22 cellular contexts compared by ENCODE assay signal in the genomic region with DNA sequence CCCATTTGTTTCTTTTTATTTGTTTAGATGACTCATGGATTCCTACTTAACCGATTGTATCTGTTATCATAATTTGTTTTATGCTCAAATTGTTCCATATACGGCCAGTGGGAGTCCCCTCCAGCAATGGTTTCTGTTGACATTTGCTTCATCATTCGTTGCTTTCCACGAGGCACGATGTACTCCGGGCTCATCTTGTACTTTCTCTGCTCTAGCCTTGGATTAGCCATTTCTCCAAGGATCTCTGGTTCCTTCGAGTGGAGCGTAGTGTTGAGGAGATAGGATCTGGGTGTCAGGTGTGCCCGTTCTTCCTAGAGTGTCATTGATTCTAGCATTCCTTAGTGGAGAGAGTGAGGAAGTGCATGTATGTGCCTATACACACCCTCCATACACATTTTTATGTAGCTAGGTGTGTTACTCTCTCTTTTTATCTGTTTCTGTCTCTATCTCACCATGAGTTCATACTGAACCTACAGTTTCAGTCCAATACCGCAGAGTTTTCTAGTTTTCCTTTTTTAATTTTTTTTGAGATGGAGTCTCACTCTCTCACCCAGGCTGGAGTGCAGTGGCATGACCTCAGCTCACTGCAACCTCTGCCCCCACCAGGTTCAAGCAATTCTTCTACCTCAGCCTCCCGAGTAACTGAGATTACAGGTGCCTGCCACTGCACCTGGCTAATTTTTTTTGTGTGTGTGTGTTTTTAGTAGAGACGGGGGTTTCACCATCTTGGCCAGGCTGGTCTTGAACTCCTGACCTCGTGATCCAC. TPM values are rescaled to one million over a fixed set of nuclear protein-coding genes. Genes with fewer than 3 reads are reported as not detected.
DNase-seq lines count a peak whose midpoint lies in the region; ATAC-seq and TF ChIP-seq lines count a peak whose summit lies in the region.
"Had no signal": no experiment of that assay in that cellular context is flagged by ENCODE, and none has a peak within 500 bp of the region (broad histone marks: within the 10 kb centered on the region; RNA-seq: fewer than 3 reads in every experiment).

No MANE protein-coding gene starts in this region.

- no peaks in the 10 kb centered on the region for H3K4me1 Mint-ChIP-seq in neural crest cell
- H3K4me1 Mint-ChIP-seq: activated B cell treated with CpG ODN at 0.5 μM for 24 hours; memory B cell; naive thymus-derived CD4-positive, alpha-beta T cell had no signal

- H3K4me3 Mint-ChIP-seq in neural crest cell, result no peak overlapping the region
- H3K4me3 Mint-ChIP-seq: activated B cell treated with CpG ODN at 0.5 μM for 24 hours; activated CD8-positive, alpha-beta T cell treated with anti-CD3 and anti-CD28 coated beads, Interleukin-2, amount 10 ng/mL, durations not matched to agents 7 days and 5 days; memory B cell; naive thymus-derived CD4-positive, alpha-beta T cell had no signal

- no peaks in the 10 kb centered on the region for H3K9me2 ChIP-seq in Karpas-422 (replicated peaks; ENCODE audit: insufficient read depth, low read length)

- H3K9me3 Mint-ChIP-seq in neural crest cell, result no peaks in the 10 kb centered on the region
- H3K9me3 Mint-ChIP-seq: activated B cell treated with CpG ODN at 0.5 μM for 24 hours; memory B cell; naive thymus-derived CD4-positive, alpha-beta T cell had no signal

- H3K9ac ChIP-seq in Karpas-422 (ENCODE audit: low read length), result no peak overlapping the region

- no peak overlapping the region for H3K27ac Mint-ChIP-seq in neural crest cell (ENCODE audit: unreplicated experiment)
- H3K27ac Mint-ChIP-seq: activated B cell treated with CpG ODN at 0.5 μM for 24 hours; activated CD8-positive, alpha-beta T cell treated with anti-CD3 and anti-CD28 coated beads, Interleukin-2, amount 10 ng/mL, durations not matched to agents 7 days and 5 days; memory B cell; naive thymus-derived CD4-positive, alpha-beta T cell had no signal

- no peaks in the 10 kb centered on the region for H3K36me3 ChIP-seq in Karpas-422 (ENCODE audit: insufficient read depth, low read length)
- H3K36me3 ChIP-seq: gastrocnemius medialis, right atrium auricular region, SJSA1, upper lobe of left lung had no signal

- no peak overlapping the region for H2AFZ ChIP-seq in Karpas-422 (ENCODE audit: low read length)

- no peaks in the 10 kb centered on the region for H4K20me1 ChIP-seq in Karpas-422 (ENCODE audit: insufficient read depth, low read depth, low read length)

- H3K9me3 ChIP-seq in Karpas-422 (ENCODE audit: low read length), result no peaks in the 10 kb centered on the region
- H3K9me3 ChIP-seq: gastrocnemius medialis, right atrium auricular region, SJSA1, upper lobe of left lung had no signal

- peak; percentile 12 for DNase-seq in ELR (ENCODE audit: low read depth)
- DNase-seq in LHCN-M2 (ENCODE audit: low read depth), result peak; percentile 6
- no peak for DNase-seq in neural crest cell (ENCODE audit: low read depth, low spot score)
- DNase-seq in Karpas-422, result no peak
- DNase-seq in NCI-H2227 treated with DMSO at 0.1 percent for 48 hours (lab: John Stamatoyannopoulos, UW), result no peak
- DNase-seq: activated B cell treated with CpG ODN at 0.5 μM for 24 hours; activated CD8-positive, alpha-beta T cell treated with anti-CD3 and anti-CD28 coated beads, Interleukin-2, amount 10 ng/mL, durations not matched to agents 7 days and 5 days; activated naive CD4-positive, alpha-beta T cell; activated T-cell treated with anti-CD3 and anti-CD28 coated beads, Interleukin-2, amount 50 U/mL, for 1 hour; amniotic stem cell; gastrocnemius medialis; naive thymus-derived CD4-positive, alpha-beta T cell; NCI-H2107; NCI-H524 treated with DMSO at 0.1 percent for 48 hours; stimulated activated CD4-positive, alpha-beta T cell treated with anti-CD3 and anti-CD28 coated beads, Interleukin-12 subunit alpha, Interleukin-12 subunit beta, amount 100 ng/mL, for 4 hours; T-helper 2 cell; upper lobe of left lung had no signal

- no peak overlapping the region for H3K4me2 ChIP-seq in Karpas-422 (ENCODE audit: low read depth, low read length, poor library complexity, severe bottlenecking)

- H3K27ac ChIP-seq in Karpas-422 (ENCODE audit: low read length), result no peak overlapping the region
- H3K27ac ChIP-seq: gastrocnemius medialis, right atrium auricular region, SJSA1, upper lobe of left lung had no signal

- H3K36me3 Mint-ChIP-seq in neural crest cell (ENCODE audit: low read depth), result peaks cover 4% of the 10 kb centered on the region
- H3K36me3 Mint-ChIP-seq: memory B cell had no signal

- H3K27me3 ChIP-seq in Karpas-422 (ENCODE audit: low read length), result no peaks in the 10 kb centered on the region
- H3K27me3 ChIP-seq: gastrocnemius medialis, right atrium auricular region, SJSA1, upper lobe of left lung had no signal

- no peaks in the 10 kb centered on the region for H3K79me2 ChIP-seq in Karpas-422 (ENCODE audit: low read length)

- no peak overlapping the region for H3K4me3 ChIP-seq in Karpas-422 (ENCODE audit: low read length)
- H3K4me3 ChIP-seq: gastrocnemius medialis, right atrium auricular region, SJSA1, upper lobe of left lung had no signal

- ATAC-seq in SK-N-SH treated with all-trans-retinoic acid at 6 μM for 48 hours (no peak), HG02623 (IDR thresholded peaks at IDR 0.05; ENCODE audit: unreplicated experiment) (no peak)
- ATAC-seq: activated CD8-positive, alpha-beta T cell treated with anti-CD3 and anti-CD28 coated beads, Interleukin-2, amount 10 ng/mL, durations not matched to agents 7 days and 5 days; gastrocnemius medialis; naive thymus-derived CD4-positive, alpha-beta T cell had no signal

- H3K27me3 Mint-ChIP-seq in neural crest cell (ENCODE audit: low read depth), result no peaks in the 10 kb centered on the region

- H3K4me1 ChIP-seq in Karpas-422 (ENCODE audit: low read length), result peaks cover 7% of the 10 kb centered on the region
- H3K4me1 ChIP-seq: right atrium auricular region, upper lobe of left lung had no signal

- TF ChIP-seq CTCF in neural crest cell (conservative IDR thresholded peaks at IDR 0.05), result peak; percentile 26

TF ChIP-seq in SK-N-SH treated with all-trans-retinoic acid at 6 μM for 48 hours, 23 proteins besides CTCF, POLR2A, EP300 and RAD21:
- TF ChIP-seq ISL1 (CRISPR knock-in tag; IDR thresholded peaks at IDR 0.05), result peak; percentile 15; the same call in 1 of the 2 replicates
- TF ChIP-seq ZNF8 (CRISPR knock-in tag; IDR thresholded peaks at IDR 0.05), result no peak
- TF ChIP-seq ZNF70 (CRISPR knock-in tag; IDR thresholded peaks at IDR 0.05), result no peak
- no peak for TF ChIP-seq SNAI2 (CRISPR knock-in tag; IDR thresholded peaks at IDR 0.05)

RNA-seq across cellular contexts. Expression of gene TECTA, which starts 31.4 kb away (rescaled TPM):
- total RNA-seq in LHCN-M2 (2014; rRNA removed) (0.32 and 0.40 TPM in 2 replicates), neural crest cell (1.5 and 1.7 TPM in 2 replicates)
- 0.16 TPM for polyA plus RNA-seq in LHCN-M2 (2012)
- not detected in 2 replicates for total RNA-seq in Karpas-422 (2014; rRNA removed; shearing (Covaris generic); ENCODE audit: low replicate concordance)

Comparison
In these comparisons a context has a peak if more than half of its experiments do, and no peak if none do; other contexts are left out.
1. DNase-seq: peak in ELR (single experiment) and LHCN-M2 (single experiment); none in neural crest cell (single experiment), Karpas-422 (single experiment) and NCI-H2227 treated with DMSO at 0.1 percent for 48 hours (single experiment).